In the genomic region with DNA sequence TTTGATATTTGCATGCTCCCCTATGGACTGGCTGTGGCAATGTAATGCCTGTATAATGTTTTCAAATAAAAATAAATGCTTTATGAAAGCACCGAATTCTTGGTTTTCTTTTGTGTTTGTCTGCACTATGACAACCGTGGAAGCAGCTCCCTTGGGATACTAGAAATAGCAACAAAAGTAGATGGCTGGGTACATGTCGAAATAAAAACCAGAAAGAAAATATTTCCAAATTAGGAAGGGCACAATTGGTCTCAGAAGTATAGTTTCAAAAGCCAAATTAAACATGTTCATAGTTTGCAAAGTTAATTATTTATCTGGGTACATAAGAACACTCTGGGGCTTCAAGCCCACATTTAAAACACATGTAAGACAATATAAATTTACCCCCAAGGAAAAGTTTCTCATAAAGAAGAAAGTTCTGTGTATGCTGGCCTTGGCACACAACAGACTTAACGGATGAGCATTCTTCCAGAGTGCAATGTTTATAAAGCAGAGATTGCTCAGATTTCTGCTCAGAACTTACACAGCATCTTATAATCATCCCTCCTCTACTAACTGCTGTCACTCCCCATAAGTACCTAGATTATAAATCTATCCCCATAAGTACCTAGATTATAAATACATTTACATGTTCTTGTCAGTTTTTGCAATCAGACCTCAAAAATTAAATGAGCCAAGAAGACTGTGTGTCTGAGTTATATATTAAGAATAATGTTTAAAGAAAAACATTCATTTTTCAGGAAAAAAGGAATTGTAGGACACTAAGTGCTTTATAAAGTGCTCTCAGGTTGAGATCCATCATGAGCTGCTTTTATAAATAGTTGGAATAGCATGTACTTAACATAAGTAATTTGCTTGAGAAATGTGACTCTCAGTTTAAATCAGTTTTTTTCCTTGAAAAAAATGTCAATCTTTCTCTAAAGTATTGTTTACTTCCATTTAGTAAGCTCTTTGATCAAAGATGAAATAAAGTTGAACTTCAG, we compare ENCODE assay signal across 12 cellular contexts.
DNase-seq lines count a peak whose midpoint lies in the region; ATAC-seq, FAIRE-seq and TF ChIP-seq lines count a peak whose summit lies in the region.
"Had no signal": no experiment of that assay in that cellular context is flagged by ENCODE, and none has a peak within 500 bp of the region (broad histone marks: within the 10 kb centered on the region; RNA-seq: fewer than 3 reads in every experiment).

No MANE protein-coding gene starts in this region.

- H3K14ac ChIP-seq in mesenchymal stem cell (ENCODE audit: low read length in 2 of 2): no peak overlapping the region

- H3K23ac ChIP-seq in mesenchymal stem cell (ENCODE audit: low read length in 2 of 2): no peak overlapping the region

- no peak overlapping the region for H2BK12ac ChIP-seq in mesenchymal stem cell (ENCODE audit: low read length in 2 of 2)

- H3K9ac ChIP-seq in mesenchymal stem cell (ENCODE audit: low read length): peak overlapping the region; percentile 36

- WGBS in mesenchymal stem cell: 26% methylated on average over 3 of the region's 4 CpGs

- H3K79me1 ChIP-seq in mesenchymal stem cell (replicated peaks; ENCODE audit: low read length, poor library complexity, severe bottlenecking): no peaks in the 10 kb centered on the region

- H3K9me3 ChIP-seq in mesenchymal stem cell (ENCODE audit: control insufficient read depth, low read length) (no peaks in the 10 kb centered on the region), tibial artery (no peaks in the 10 kb centered on the region)

- no peak for TF ChIP-seq CTCF in coronary artery (IDR thresholded peaks at IDR 0.05)
- no peak for TF ChIP-seq CTCF in tibial artery (IDR thresholded peaks at IDR 0.05)

- DNase-seq in coronary artery (ENCODE audit: low spot score): no peak
- DNase-seq in mesenchymal stem cell: peak; percentile 75
- no peak for DNase-seq in tibial artery
- DNase-seq in SK-N-DZ (ENCODE audit: low spot score): no peak
- DNase-seq in frontal cortex (ENCODE audit: low spot score in 2 of 2): no peak
- DNase-seq: activated CD4-positive, CD25-positive, alpha-beta regulatory T cell treated with anti-CD3 and anti-CD28 coated beads, Interleukin-2, amount 50 U/mL, for 72 hours; mammary epithelial cell had no signal

- peak overlapping the region; percentile 19 for H3K4me3 ChIP-seq in coronary artery
- H3K4me3 ChIP-seq in mesenchymal stem cell (ENCODE audit: insufficient read depth in 1 of 2, low read depth in 1 of 2, low read length in 2 of 2): no peak overlapping the region
- peak overlapping the region in 1 of 2 donors; percentile 4 for H3K4me3 ChIP-seq in tibial artery
- H3K4me3 ChIP-seq: cardiac muscle cell, SK-N-MC had no signal

- no peak overlapping the region for H3K4ac ChIP-seq in mesenchymal stem cell (ENCODE audit: low read depth in 1 of 2, low read length in 2 of 2)

- H2BK15ac ChIP-seq in mesenchymal stem cell (ENCODE audit: low read depth, poor library complexity, severe bottlenecking): no peak overlapping the region

- H3K36me3 ChIP-seq in mesenchymal stem cell (ENCODE audit: control insufficient read depth in 1 of 2, insufficient read depth in 2 of 2, low read depth in 1 of 2, low read length in 2 of 2): no peaks in the 10 kb centered on the region
- H3K36me3 ChIP-seq in tibial artery: no peaks in the 10 kb centered on the region
- H3K36me3 ChIP-seq: cardiac muscle cell had no signal

- no peak overlapping the region for H3K18ac ChIP-seq in mesenchymal stem cell (ENCODE audit: low read depth in 1 of 2, low read length in 2 of 2)

- no peak for FAIRE-seq in frontal cortex (lab: Jason Lieb, UNC)

- intact Hi-C loops in tibial artery (cut with DNase I; ENCODE audit: low total_unique reads): loop anchor here (2.0 kb wide), 1 partner anchor 21 kb away; no protein-coding TSS in a partner anchor

- no peak overlapping the region for H2BK120ac ChIP-seq in mesenchymal stem cell (ENCODE audit: low read depth, low read length)

- H3K4me1 ChIP-seq in mesenchymal stem cell (ENCODE audit: control insufficient read depth, insufficient read depth, low read depth, low read length) (peaks cover 2% of the 10 kb centered on the region), tibial artery (peaks cover 4 to 97% (median 39%) of the 10 kb centered on the region in 4 donors)

- no peak overlapping the region for H2AFZ ChIP-seq in mesenchymal stem cell (ENCODE audit: low read depth, low read length)

- no peak overlapping the region for H2AK5ac ChIP-seq in mesenchymal stem cell (ENCODE audit: low read length, severe bottlenecking)

- no peak overlapping the region for H4K8ac ChIP-seq in mesenchymal stem cell (ENCODE audit: low read length)

- peak overlapping the region; percentile 78 to 91 for H3K27ac ChIP-seq in coronary artery
- no peak overlapping the region for H3K27ac ChIP-seq in mesenchymal stem cell (ENCODE audit: low read length, poor library complexity, severe bottlenecking)
- peak overlapping the region; percentile 77 to 88 for H3K27ac ChIP-seq in tibial artery
- H3K27ac ChIP-seq: cardiac muscle cell, SK-N-MC had no signal

- no peak overlapping the region for H2BK5ac ChIP-seq in mesenchymal stem cell (ENCODE audit: low read depth, low read length, poor library complexity, severe bottlenecking)

- H3K4me2 ChIP-seq in mesenchymal stem cell (ENCODE audit: low read length, poor library complexity, severe bottlenecking): no peak overlapping the region

- H3K27me3 ChIP-seq in mesenchymal stem cell (ENCODE audit: control insufficient read depth in 1 of 2, insufficient read depth in 1 of 2, low read length in 2 of 2) (no peaks in the 10 kb centered on the region), tibial artery (no peaks in the 10 kb centered on the region)
- H3K27me3 ChIP-seq: cardiac muscle cell had no signal

- no peak overlapping the region for H4K91ac ChIP-seq in mesenchymal stem cell (ENCODE audit: low read length)

- ATAC-seq in GM19463 (IDR thresholded peaks at IDR 0.05; ENCODE audit: unreplicated experiment): peak; percentile 22
- ATAC-seq in HG02798 (IDR thresholded peaks at IDR 0.05; ENCODE audit: poor library complexity, unreplicated experiment): no peak
- ATAC-seq in HG03039 (IDR thresholded peaks at IDR 0.05; ENCODE audit: unreplicated experiment): no peak
